In genomic region chr7:12567015-12567414, GRCh38 we compare ENCODE assay signal across 16 cellular contexts. TPM values are rescaled to one million over a fixed set of nuclear protein-coding genes. Genes with fewer than 3 reads are reported as not detected.
A peak's percentile ranks its signal among the peaks of the same experiment; 100 is the strongest.
DNase-seq lines count a peak whose midpoint lies in the region; ATAC-seq and TF ChIP-seq lines count a peak whose summit lies in the region.
"Had no signal": no experiment of that assay in that cellular context is flagged by ENCODE, and none has a peak within 500 bp of the region (broad histone marks: within the 10 kb centered on the region; RNA-seq: fewer than 3 reads in every experiment).

No MANE protein-coding gene starts in this region.

- H3K27me3 ChIP-seq in SK-N-SH (ENCODE audit: insufficient read depth) (peaks cover 35% of the 10 kb centered on the region), aorta (ENCODE audit: control insufficient read depth in 1 of 2, insufficient read depth in 2 of 2, low read length in 1 of 2) (no peaks in the 10 kb centered on the region)

- no peaks in the 10 kb centered on the region for H4K20me1 ChIP-seq in SK-N-SH (ENCODE audit: insufficient read depth)

- WGBS in SK-N-SH (ENCODE audit: low lambda C conversion rate) = 18% methylated on average over 1 of the region's 1 CpG
- 78% methylated on average over 1 of the region's 1 CpG for WGBS in aorta, 2 donors

- DNase-seq in GM13976 (ENCODE audit: low spot score) (peak; percentile 62), NCI-H146 (lab: John Stamatoyannopoulos, UW) (no peak), NCI-H2029 (lab: John Stamatoyannopoulos, UW) (no peak), SK-N-SH (no peak), aorta (no peak)
- DNase-seq: AML-193; esophagus squamous epithelium; kidney; naive thymus-derived CD4-positive, alpha-beta T cell; NCI-H2107; stimulated activated naive CD4-positive, alpha-beta T cell had no signal

- no peaks in the 10 kb centered on the region for H3K79me2 ChIP-seq in SK-N-SH (ENCODE audit: insufficient read depth)

- H3K4me1 ChIP-seq in SK-N-SH (ENCODE audit: control insufficient read depth in 1 of 2, insufficient read depth in 2 of 2, low read depth in 1 of 2, low read length in 1 of 2) = peaks cover 0 to 13% of the 10 kb centered on the region in 2 experiments; a peak in 1 of 4 replicates
- H3K4me1 ChIP-seq in aorta (ENCODE audit: control insufficient read depth in 1 of 2, insufficient read depth in 2 of 2, low read length in 2 of 2) = no peaks in the 10 kb centered on the region

- H3K4me3 ChIP-seq in SK-N-SH (ENCODE audit: low read depth in 2 of 2, low read length in 1 of 2) = no peak overlapping the region
- H3K4me3 ChIP-seq in aorta (ENCODE audit: low read length in 2 of 2) = no peak overlapping the region
- H3K4me3 ChIP-seq: cardiac muscle cell, esophagus squamous epithelium had no signal

- TF ChIP-seq EP300 in SK-N-SH (IDR thresholded peaks at IDR 0.05; ENCODE audit: borderline replicate concordance in 1 of 2, low read depth in 1 of 2, low read length in 1 of 2) = no peak

- POLR2A ChIA-PET in SK-N-SH (lab: Yijun Ruan, JAX) = no interaction called here

- H3K9me3 ChIP-seq in SK-N-SH (no peaks in the 10 kb centered on the region), aorta (ENCODE audit: control insufficient read depth, low read length) (no peaks in the 10 kb centered on the region)
- H3K9me3 ChIP-seq: esophagus squamous epithelium had no signal

- no peaks in the 10 kb centered on the region for H3K36me3 ChIP-seq in SK-N-SH (replicated peaks in 1 of 2; ENCODE audit: control insufficient read depth in 1 of 2, insufficient read depth in 2 of 2, low read length in 1 of 2)
- no peaks in the 10 kb centered on the region for H3K36me3 ChIP-seq in aorta (ENCODE audit: control insufficient read depth in 1 of 2, insufficient read depth in 2 of 2, low read length in 1 of 2)
- H3K36me3 ChIP-seq: cardiac muscle cell, esophagus squamous epithelium had no signal

- intact Hi-C loops in aorta (cut with DNase I) = no loop called here

- CTCF ChIA-PET in SK-N-SH (lab: Yijun Ruan, JAX) = interaction anchor here (1.1 to 1.9 kb wide), 4 partner anchors 9 to 57 kb away, joined by 4 to 7 read pairs (median 4); no protein-coding TSS in a partner anchor

- no peak for TF ChIP-seq RAD21 in SK-N-SH (IDR thresholded peaks at IDR 0.05; ENCODE audit: low read length)

- H2AFZ ChIP-seq in SK-N-SH (ENCODE audit: low read depth) = no peak overlapping the region

- no peaks in the 10 kb centered on the region for H3K9me2 ChIP-seq in SK-N-SH

- H3K27ac ChIP-seq in SK-N-SH (ENCODE audit: low read depth in 2 of 2, low read length in 1 of 2) (no peak overlapping the region), aorta (ENCODE audit: low read depth in 1 of 2, low read length in 2 of 2) (no peak overlapping the region)
- H3K27ac ChIP-seq: cardiac muscle cell, esophagus squamous epithelium had no signal

- in situ Hi-C loops in GM13976 (cut with MboI; ENCODE audit: low sequenced_read_pairs, unreplicated experiment) = no loop called here

- no peak overlapping the region for H3K9ac ChIP-seq in SK-N-SH

- H3K4me2 ChIP-seq in SK-N-SH = no peak overlapping the region

- no peaks in the 10 kb centered on the region for H3F3A ChIP-seq in SK-N-SH (replicated peaks; ENCODE audit: insufficient read depth)

- ATAC-seq in GM19328 (IDR thresholded peaks at IDR 0.05; ENCODE audit: unreplicated experiment) (peak; percentile 75), HG02623 (IDR thresholded peaks at IDR 0.05; ENCODE audit: unreplicated experiment) (peak; percentile 87), HG03378 (IDR thresholded peaks at IDR 0.05; ENCODE audit: unreplicated experiment) (peak; percentile 97), aorta (ENCODE audit: low FRiP score) (no peak)
- ATAC-seq: naive thymus-derived CD4-positive, alpha-beta T cell had no signal

- TF ChIP-seq CTCF in GM13976 (IDR thresholded peaks at IDR 0.05; ENCODE audit: borderline replicate concordance, control extremely low read depth, extremely low read depth, insufficient read depth, missing control alignments) = no peak
- TF ChIP-seq CTCF in SK-N-SH (IDR thresholded peaks at IDR 0.05) = no peak

TF ChIP-seq in SK-N-SH, 30 proteins besides CTCF, POLR2A, EP300 and RAD21:
- TF ChIP-seq FOXJ3 (CRISPR knock-in tag; IDR thresholded peaks at IDR 0.05) = no peak
- TF ChIP-seq, protein P1, sequence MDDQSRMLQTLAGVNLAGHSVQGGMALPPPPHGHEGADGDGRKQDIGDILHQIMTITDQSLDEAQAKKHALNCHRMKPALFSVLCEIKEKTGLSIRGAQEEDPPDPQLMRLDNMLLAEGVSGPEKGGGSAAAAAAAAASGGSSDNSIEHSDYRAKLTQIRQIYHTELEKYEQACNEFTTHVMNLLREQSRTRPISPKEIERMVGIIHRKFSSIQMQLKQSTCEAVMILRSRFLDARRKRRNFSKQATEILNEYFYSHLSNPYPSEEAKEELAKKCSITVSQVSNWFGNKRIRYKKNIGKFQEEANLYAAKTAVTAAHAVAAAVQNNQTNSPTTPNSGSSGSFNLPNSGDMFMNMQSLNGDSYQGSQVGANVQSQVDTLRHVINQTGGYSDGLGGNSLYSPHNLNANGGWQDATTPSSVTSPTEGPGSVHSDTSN (IDR thresholded peaks at IDR 0.05) = no peak
- TF ChIP-seq, protein P2, sequence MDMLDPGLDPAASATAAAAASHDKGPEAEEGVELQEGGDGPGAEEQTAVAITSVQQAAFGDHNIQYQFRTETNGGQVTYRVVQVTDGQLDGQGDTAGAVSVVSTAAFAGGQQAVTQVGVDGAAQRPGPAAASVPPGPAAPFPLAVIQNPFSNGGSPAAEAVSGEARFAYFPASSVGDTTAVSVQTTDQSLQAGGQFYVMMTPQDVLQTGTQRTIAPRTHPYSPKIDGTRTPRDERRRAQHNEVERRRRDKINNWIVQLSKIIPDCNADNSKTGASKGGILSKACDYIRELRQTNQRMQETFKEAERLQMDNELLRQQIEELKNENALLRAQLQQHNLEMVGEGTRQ (IDR thresholded peaks at IDR 0.05; ENCODE audit: borderline replicate concordance, low read depth, low read length) = no peak
- TF ChIP-seq MAX (IDR thresholded peaks at IDR 0.05; ENCODE audit: low read depth) = no peak
- no peak for TF ChIP-seq YY1 (IDR thresholded peaks at IDR 0.05; ENCODE audit: low read depth)
- no peak for TF ChIP-seq JUND (IDR thresholded peaks at IDR 0.05)
- TF ChIP-seq RXRA (IDR thresholded peaks at IDR 0.05; ENCODE audit: borderline replicate concordance, low read depth) = no peak
- TF ChIP-seq TCF12 (IDR thresholded peaks at IDR 0.05) = no peak
- no peak for TF ChIP-seq MXI1 (IDR thresholded peaks at IDR 0.05; ENCODE audit: low read depth, low read length)
- no peak for TF ChIP-seq USF1 (IDR thresholded peaks at IDR 0.05; ENCODE audit: borderline replicate concordance, low read depth)
- no peak for TF ChIP-seq FOXM1 (IDR thresholded peaks at IDR 0.05; ENCODE audit: low read depth)
- no peak for TF ChIP-seq SMC3 (IDR thresholded peaks at IDR 0.05; ENCODE audit: low read depth, low read length)
- TF ChIP-seq RCOR1 (IDR thresholded peaks at IDR 0.05; ENCODE audit: low read length) = no peak
- no peak for TF ChIP-seq GABPA (IDR thresholded peaks at IDR 0.05; ENCODE audit: low read depth)
- TF ChIP-seq, protein P3, sequence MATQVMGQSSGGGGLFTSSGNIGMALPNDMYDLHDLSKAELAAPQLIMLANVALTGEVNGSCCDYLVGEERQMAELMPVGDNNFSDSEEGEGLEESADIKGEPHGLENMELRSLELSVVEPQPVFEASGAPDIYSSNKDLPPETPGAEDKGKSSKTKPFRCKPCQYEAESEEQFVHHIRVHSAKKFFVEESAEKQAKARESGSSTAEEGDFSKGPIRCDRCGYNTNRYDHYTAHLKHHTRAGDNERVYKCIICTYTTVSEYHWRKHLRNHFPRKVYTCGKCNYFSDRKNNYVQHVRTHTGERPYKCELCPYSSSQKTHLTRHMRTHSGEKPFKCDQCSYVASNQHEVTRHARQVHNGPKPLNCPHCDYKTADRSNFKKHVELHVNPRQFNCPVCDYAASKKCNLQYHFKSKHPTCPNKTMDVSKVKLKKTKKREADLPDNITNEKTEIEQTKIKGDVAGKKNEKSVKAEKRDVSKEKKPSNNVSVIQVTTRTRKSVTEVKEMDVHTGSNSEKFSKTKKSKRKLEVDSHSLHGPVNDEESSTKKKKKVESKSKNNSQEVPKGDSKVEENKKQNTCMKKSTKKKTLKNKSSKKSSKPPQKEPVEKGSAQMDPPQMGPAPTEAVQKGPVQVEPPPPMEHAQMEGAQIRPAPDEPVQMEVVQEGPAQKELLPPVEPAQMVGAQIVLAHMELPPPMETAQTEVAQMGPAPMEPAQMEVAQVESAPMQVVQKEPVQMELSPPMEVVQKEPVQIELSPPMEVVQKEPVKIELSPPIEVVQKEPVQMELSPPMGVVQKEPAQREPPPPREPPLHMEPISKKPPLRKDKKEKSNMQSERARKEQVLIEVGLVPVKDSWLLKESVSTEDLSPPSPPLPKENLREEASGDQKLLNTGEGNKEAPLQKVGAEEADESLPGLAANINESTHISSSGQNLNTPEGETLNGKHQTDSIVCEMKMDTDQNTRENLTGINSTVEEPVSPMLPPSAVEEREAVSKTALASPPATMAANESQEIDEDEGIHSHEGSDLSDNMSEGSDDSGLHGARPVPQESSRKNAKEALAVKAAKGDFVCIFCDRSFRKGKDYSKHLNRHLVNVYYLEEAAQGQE (IDR thresholded peaks at IDR 0.05; ENCODE audit: low read depth, low read length) = no peak
- TF ChIP-seq ELF1 (IDR thresholded peaks at IDR 0.05) = no peak

RNA-seq across cellular contexts. Expression of gene SCIN, which starts 3.5 kb away (rescaled TPM):
- polyA plus RNA-seq in SK-N-SH (2012; rRNA removed) = 0.02 TPM in 2 replicates
- 0.03 TPM in 2 replicates for polyA plus RNA-seq in SK-N-SH (2012; cell fraction: cytosol; rRNA removed)
- 0.01 and 0.02 TPM in 2 replicates for polyA plus RNA-seq in SK-N-SH (2012; cell fraction: nucleus; rRNA removed)
- 1 to 10 TPM; 1.7 to 4.2 TPM for total RNA-seq in aorta
- polyA plus RNA-seq in aorta = 1 to 10 TPM in 1 of 2 donors, under 1 TPM in 1; 0.23 to 9.1 TPM
- total RNA-seq: G401 had no signal
- polyA plus RNA-seq: naive thymus-derived CD4-positive, alpha-beta T cell had no signal
